In the genomic region with DNA sequence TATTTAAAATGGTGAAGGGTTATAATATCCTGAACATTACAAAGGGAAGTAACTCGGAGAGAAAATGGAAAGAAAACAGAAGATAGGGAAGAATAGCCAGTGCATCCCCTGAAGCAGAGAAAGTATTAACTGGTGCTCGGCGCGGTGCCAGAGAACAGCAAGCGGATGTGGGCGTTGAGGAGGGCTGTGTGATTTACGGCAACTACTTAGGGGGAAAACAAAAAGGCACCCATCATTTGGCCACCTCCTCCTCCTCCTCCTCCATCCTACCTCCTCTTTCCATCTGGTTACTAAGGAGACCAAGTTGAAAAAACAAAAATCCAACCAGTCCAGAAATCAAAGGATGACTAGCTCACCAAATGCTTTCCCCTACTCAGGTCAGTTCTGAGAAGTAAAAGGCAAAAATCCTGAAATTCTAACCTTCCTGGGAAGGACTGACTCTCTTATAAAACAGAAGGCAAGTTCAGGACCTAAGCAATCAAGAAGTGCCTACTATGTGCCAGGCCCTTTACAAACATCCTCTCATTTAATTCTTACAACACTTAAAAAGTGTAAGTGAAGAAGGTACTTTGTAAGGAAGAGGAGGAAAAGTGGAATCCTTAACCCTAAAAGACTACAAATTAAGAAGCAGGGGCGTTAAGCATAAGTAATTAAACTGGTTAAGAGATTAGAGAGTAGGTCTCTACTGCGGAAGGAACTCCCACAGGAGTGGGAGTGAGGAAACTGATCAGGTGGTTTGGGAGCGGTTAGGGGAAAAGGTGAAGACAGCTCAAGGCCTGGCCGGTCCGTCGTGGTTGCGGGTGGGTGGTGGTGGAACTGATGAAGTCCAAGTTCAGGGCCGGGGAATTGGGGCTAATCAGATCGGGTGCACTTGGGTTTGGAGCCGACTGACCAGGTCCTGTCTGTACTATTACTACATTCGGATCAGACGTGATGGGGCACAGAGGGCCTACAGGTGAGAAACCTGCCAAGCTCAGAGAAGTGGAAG, we compare ENCODE assay signal across 7 cellular contexts. TPM values are rescaled to one million over a fixed set of nuclear protein-coding genes. Genes with fewer than 3 reads are reported as not detected.
DNase-seq lines count a peak whose midpoint lies in the region; ATAC-seq and TF ChIP-seq lines count a peak whose summit lies in the region.

No MANE protein-coding gene starts in this region.

- H3K4me1 ChIP-seq in naive thymus-derived CD4-positive, alpha-beta T cell (ENCODE audit: control insufficient read depth in 2 of 2, insufficient read depth in 2 of 2, low read length in 2 of 2): peaks cover 13 to 15% of the 10 kb centered on the region in 2 donors
- peaks cover 46% of the 10 kb centered on the region for H3K4me1 ChIP-seq in vagina

- H3K4me1 Mint-ChIP-seq in WTC11: peaks cover 17% of the 10 kb centered on the region
- H3K4me1 Mint-ChIP-seq in naive thymus-derived CD4-positive, alpha-beta T cell: peaks cover 31 to 62% (median 56%) of the 10 kb centered on the region in 7 donors

- H3K36me3 ChIP-seq in MG63: peaks cover 20% of the 10 kb centered on the region
- H3K36me3 ChIP-seq in naive thymus-derived CD4-positive, alpha-beta T cell (ENCODE audit: control insufficient read depth in 2 of 3, insufficient read depth in 3 of 3, low read length in 3 of 3): peaks cover 0 to 21% (median 16%) of the 10 kb centered on the region in 3 experiments
- peaks cover 0 to 20% of the 10 kb centered on the region in 2 donors for H3K36me3 ChIP-seq in vagina

- DNase-seq in MG63 (no peak), WTC11 (ENCODE audit: low spot score) (no peak), epithelial cell of prostate (ENCODE audit: low read depth, low spot score) (no peak), vagina (ENCODE audit: extremely low spot score in 2 of 2) (no peak)
- peak in 4 of 9 donors; percentile 8 to 32 (median 25) for DNase-seq in naive thymus-derived CD4-positive, alpha-beta T cell

- TF ChIP-seq POLR2A in vagina (IDR thresholded peaks at IDR 0.05): no peak

- H3K9me3 Mint-ChIP-seq in WTC11: no peaks in the 10 kb centered on the region
- no peaks in the 10 kb centered on the region for H3K9me3 Mint-ChIP-seq in naive thymus-derived CD4-positive, alpha-beta T cell

- TF ChIP-seq CTCF in WTC11 (IDR thresholded peaks at IDR 0.05): no peak
- TF ChIP-seq CTCF in vagina (IDR thresholded peaks at IDR 0.05): no peak

- CTCF ChIA-PET in WTC11 (lab: Charles Lee): no interaction called here
- CTCF ChIA-PET in naive thymus-derived CD4-positive, alpha-beta T cell (lab: Charles Lee): no interaction called here

- no peaks in the 10 kb centered on the region for H3K27me3 ChIP-seq in MG63
- no peaks in the 10 kb centered on the region for H3K27me3 ChIP-seq in naive thymus-derived CD4-positive, alpha-beta T cell (ENCODE audit: control insufficient read depth in 2 of 2, insufficient read depth in 2 of 2, low read length in 2 of 2)
- H3K27me3 ChIP-seq in vagina: no peaks in the 10 kb centered on the region

- POLR2A ChIA-PET in WTC11 (lab: Charles Lee): no interaction called here
- POLR2A ChIA-PET in naive thymus-derived CD4-positive, alpha-beta T cell (lab: Charles Lee): no interaction called here

- peak; percentile 9 for ATAC-seq in GM18861 (IDR thresholded peaks at IDR 0.05; ENCODE audit: unreplicated experiment)
- ATAC-seq in WTC11: no peak
- no peak for ATAC-seq in naive thymus-derived CD4-positive, alpha-beta T cell
- no peak for ATAC-seq in HG03039 (IDR thresholded peaks at IDR 0.05; ENCODE audit: unreplicated experiment)

- H3K36me3 Mint-ChIP-seq in WTC11: peaks cover 3% of the 10 kb centered on the region
- H3K36me3 Mint-ChIP-seq in naive thymus-derived CD4-positive, alpha-beta T cell: peaks cover 0 to 30% (median 13%) of the 10 kb centered on the region in 5 donors

- peak overlapping the region; percentile 41 for H3K27ac ChIP-seq in epithelial cell of prostate
- peak overlapping the region; percentile 72 for H3K27ac ChIP-seq in naive thymus-derived CD4-positive, alpha-beta T cell (ENCODE audit: low read depth, low read length)
- H3K27ac ChIP-seq in vagina: peak overlapping the region; percentile 60

- intact Hi-C loops in naive thymus-derived CD4-positive, alpha-beta T cell (cut with micrococcal nuclease): loop anchor here (1.0 to 10.0 kb wide), 7 partner anchors 81 to 954 kb away; a partner anchor contains a TSS
- intact Hi-C loops in vagina (cut with DNase I): no loop called here

- H3K27ac Mint-ChIP-seq in WTC11: peak overlapping the region; percentile 88
- H3K27ac Mint-ChIP-seq in naive thymus-derived CD4-positive, alpha-beta T cell: peak overlapping the region; percentile 71 to 96 (median 91)

- H3K9me3 ChIP-seq in MG63 (no peaks in the 10 kb centered on the region), vagina (no peaks in the 10 kb centered on the region)
- no peaks in the 10 kb centered on the region for H3K9me3 ChIP-seq in naive thymus-derived CD4-positive, alpha-beta T cell (ENCODE audit: control insufficient read depth in 2 of 3, low read length in 3 of 3)

- no peaks in the 10 kb centered on the region; the same call in 1 of the 2 replicates for H3K27me3 Mint-ChIP-seq in WTC11 (ENCODE audit: low read depth)
- H3K27me3 Mint-ChIP-seq in naive thymus-derived CD4-positive, alpha-beta T cell: peaks cover 0 to 7% (median 4%) of the 10 kb centered on the region in 5 donors

- H3K4me3 ChIP-seq in MG63 (peak overlapping the region; percentile 87), vagina (peak overlapping the region; percentile 72 to 83)
- peak overlapping the region; percentile 77 for H3K4me3 ChIP-seq in naive thymus-derived CD4-positive, alpha-beta T cell (ENCODE audit: low read length)

- peak overlapping the region; percentile 95 for H3K4me3 Mint-ChIP-seq in WTC11
- H3K4me3 Mint-ChIP-seq in naive thymus-derived CD4-positive, alpha-beta T cell: peak overlapping the region; percentile 93 to 99 (median 98)

TF ChIP-seq in WTC11, 78 proteins besides CTCF, POLR2A, EP300 and RAD21:
- TF ChIP-seq KAT7 (CRISPR knock-in tag; IDR thresholded peaks at IDR 0.05; ENCODE audit: borderline replicate concordance) (no peak), ZNF317 (CRISPR knock-in tag; IDR thresholded peaks at IDR 0.05; ENCODE audit: borderline replicate concordance, low read depth) (no peak), ZNF423 (CRISPR knock-in tag; IDR thresholded peaks at IDR 0.05) (no peak), GABPB1 (CRISPR knock-in tag; IDR thresholded peaks at IDR 0.05) (no peak), ZBTB21 (CRISPR knock-in tag; IDR thresholded peaks at IDR 0.05; ENCODE audit: borderline replicate concordance) (no peak), NR1H2 (CRISPR knock-in tag; IDR thresholded peaks at IDR 0.05) (no peak), ZNF416 (CRISPR knock-in tag; IDR thresholded peaks at IDR 0.05) (no peak), MXD4 (CRISPR knock-in tag; IDR thresholded peaks at IDR 0.05; ENCODE audit: borderline replicate concordance) (no peak), ZNF232 (CRISPR knock-in tag; IDR thresholded peaks at IDR 0.05) (no peak), SMAD3 (CRISPR knock-in tag; IDR thresholded peaks at IDR 0.05; ENCODE audit: borderline replicate concordance) (no peak), GTF2I (CRISPR knock-in tag; conservative IDR thresholded peaks at IDR 0.05) (no peak)
- TF ChIP-seq, protein P1, sequence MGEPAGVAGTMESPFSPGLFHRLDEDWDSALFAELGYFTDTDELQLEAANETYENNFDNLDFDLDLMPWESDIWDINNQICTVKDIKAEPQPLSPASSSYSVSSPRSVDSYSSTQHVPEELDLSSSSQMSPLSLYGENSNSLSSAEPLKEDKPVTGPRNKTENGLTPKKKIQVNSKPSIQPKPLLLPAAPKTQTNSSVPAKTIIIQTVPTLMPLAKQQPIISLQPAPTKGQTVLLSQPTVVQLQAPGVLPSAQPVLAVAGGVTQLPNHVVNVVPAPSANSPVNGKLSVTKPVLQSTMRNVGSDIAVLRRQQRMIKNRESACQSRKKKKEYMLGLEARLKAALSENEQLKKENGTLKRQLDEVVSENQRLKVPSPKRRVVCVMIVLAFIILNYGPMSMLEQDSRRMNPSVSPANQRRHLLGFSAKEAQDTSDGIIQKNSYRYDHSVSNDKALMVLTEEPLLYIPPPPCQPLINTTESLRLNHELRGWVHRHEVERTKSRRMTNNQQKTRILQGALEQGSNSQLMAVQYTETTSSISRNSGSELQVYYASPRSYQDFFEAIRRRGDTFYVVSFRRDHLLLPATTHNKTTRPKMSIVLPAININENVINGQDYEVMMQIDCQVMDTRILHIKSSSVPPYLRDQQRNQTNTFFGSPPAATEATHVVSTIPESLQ (CRISPR knock-in tag; IDR thresholded peaks at IDR 0.05): no peak
- TF ChIP-seq, protein P2, sequence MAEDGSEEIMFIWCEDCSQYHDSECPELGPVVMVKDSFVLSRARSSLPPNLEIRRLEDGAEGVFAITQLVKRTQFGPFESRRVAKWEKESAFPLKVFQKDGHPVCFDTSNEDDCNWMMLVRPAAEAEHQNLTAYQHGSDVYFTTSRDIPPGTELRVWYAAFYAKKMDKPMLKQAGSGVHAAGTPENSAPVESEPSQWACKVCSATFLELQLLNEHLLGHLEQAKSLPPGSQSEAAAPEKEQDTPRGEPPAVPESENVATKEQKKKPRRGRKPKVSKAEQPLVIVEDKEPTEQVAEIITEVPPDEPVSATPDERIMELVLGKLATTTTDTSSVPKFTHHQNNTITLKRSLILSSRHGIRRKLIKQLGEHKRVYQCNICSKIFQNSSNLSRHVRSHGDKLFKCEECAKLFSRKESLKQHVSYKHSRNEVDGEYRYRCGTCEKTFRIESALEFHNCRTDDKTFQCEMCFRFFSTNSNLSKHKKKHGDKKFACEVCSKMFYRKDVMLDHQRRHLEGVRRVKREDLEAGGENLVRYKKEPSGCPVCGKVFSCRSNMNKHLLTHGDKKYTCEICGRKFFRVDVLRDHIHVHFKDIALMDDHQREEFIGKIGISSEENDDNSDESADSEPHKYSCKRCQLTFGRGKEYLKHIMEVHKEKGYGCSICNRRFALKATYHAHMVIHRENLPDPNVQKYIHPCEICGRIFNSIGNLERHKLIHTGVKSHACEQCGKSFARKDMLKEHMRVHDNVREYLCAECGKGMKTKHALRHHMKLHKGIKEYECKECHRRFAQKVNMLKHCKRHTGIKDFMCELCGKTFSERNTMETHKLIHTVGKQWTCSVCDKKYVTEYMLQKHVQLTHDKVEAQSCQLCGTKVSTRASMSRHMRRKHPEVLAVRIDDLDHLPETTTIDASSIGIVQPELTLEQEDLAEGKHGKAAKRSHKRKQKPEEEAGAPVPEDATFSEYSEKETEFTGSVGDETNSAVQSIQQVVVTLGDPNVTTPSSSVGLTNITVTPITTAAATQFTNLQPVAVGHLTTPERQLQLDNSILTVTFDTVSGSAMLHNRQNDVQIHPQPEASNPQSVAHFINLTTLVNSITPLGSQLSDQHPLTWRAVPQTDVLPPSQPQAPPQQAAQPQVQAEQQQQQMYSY (CRISPR knock-in tag; IDR thresholded peaks at IDR 0.05): no peak

RNA-seq across cellular contexts. Expression of a gene that starts 1.0 kb away (rescaled TPM):
- 22.0 and 38.9 TPM in 2 replicates for total RNA-seq in MG63 (2014; rRNA removed; shearing (Covaris generic); ENCODE audit: low replicate concordance)
- total RNA-seq in WTC11 (2021): 26.6 to 27.9 TPM (median 27.5 TPM) in 3 replicates
- total RNA-seq in naive thymus-derived CD4-positive, alpha-beta T cell: 10 to 100 TPM; 11.5 to 26.9 (median 21.3) TPM
- polyA plus RNA-seq in naive thymus-derived CD4-positive, alpha-beta T cell: 10 to 100 TPM; 34.6 to 44.2 TPM
- 17.7 TPM for total RNA-seq in vagina
